ENCODE assay signal across 20 cellular contexts in genomic region chr18:46239998-46240397, GRCh38.
A peak's percentile ranks its signal among the peaks of the same experiment; 100 is the strongest.
DNase-seq lines count a peak whose midpoint lies in the region; ATAC-seq and TF ChIP-seq lines count a peak whose summit lies in the region.
"Had no signal": no experiment of that assay in that cellular context is flagged by ENCODE, and none has a peak within 500 bp of the region (broad histone marks: within the 10 kb centered on the region; RNA-seq: fewer than 3 reads in every experiment).

No MANE protein-coding gene starts in this region.

- CTCF ChIA-PET in WTC11 (lab: Charles Lee): interaction anchor here (1.2 to 1.8 kb wide), 2 partner anchors 67 to 73 kb away, joined by 3 to 15 read pairs; a partner anchor contains a TSS

- WGBS in thyroid gland, 2 donors: 83 to 85% methylated on average over 4 of the region's 4 CpGs

- 0 out of 2 replicates have a peak, but pooled peaks cover 3% of the 10 kb centered on the region for H3K36me3 Mint-ChIP-seq in WTC11
- peaks cover 2% of the 10 kb centered on the region for H3K36me3 Mint-ChIP-seq in memory B cell
- peaks cover 2% of the 10 kb centered on the region for H3K36me3 Mint-ChIP-seq in osteocyte (ENCODE audit: unreplicated experiment)

- H3K27ac Mint-ChIP-seq in WTC11: no peak overlapping the region
- peak overlapping the region; percentile 68 for H3K27ac Mint-ChIP-seq in memory B cell
- H3K27ac Mint-ChIP-seq in osteocyte (ENCODE audit: unreplicated experiment): peak overlapping the region; percentile 68

- peak; percentile 10 for DNase-seq in NCI-H748 (lab: John Stamatoyannopoulos, UW; ENCODE audit: unreplicated experiment)
- DNase-seq in NCI-H748 treated with DMSO at 0.1 percent for 48 hours (lab: John Stamatoyannopoulos, UW): no peak
- DNase-seq in WTC11 (ENCODE audit: low spot score): no peak
- DNase-seq in memory B cell (ENCODE audit: low spot score in 2 of 2): no peak
- no peak for DNase-seq in osteocyte (ENCODE audit: extremely low spot score, unreplicated experiment)
- DNase-seq in AML-193 (lab: John Stamatoyannopoulos, UW): no peak
- no peak for DNase-seq in thyroid gland
- DNase-seq in SIG-M5 treated with dmso at 0.1 percent for 504 hours (lab: John Stamatoyannopoulos, UW; ENCODE audit: unreplicated experiment): no peak
- DNase-seq: GF-D8; MM.1S; NCI-H1092 treated with DMSO at 0.1 percent for 48 hours; NCI-H146; NCI-H2081; NCI-H446 treated with DMSO at 0.1 percent for 48 hours; NCI-H69; NK-92 treated with Interleukin-12 subunit alpha and Interleukin-12 subunit beta, amount 100 ng/mL, for 24 hours had no signal

- intact Hi-C loops in thyroid gland (cut with DNase I): no loop called here

- peaks cover 0 to 3% of the 10 kb centered on the region in 2 donors for H3K4me1 ChIP-seq in thyroid gland

- POLR2A ChIA-PET in WTC11 (lab: Charles Lee): no interaction called here

- H3K36me3 ChIP-seq in thyroid gland: no peaks in the 10 kb centered on the region
- H3K36me3 ChIP-seq: HAP-1 had no signal

- TF ChIP-seq CTCF in WTC11 (IDR thresholded peaks at IDR 0.05) (no peak), osteocyte (IDR thresholded peaks at IDR 0.05) (no peak), thyroid gland (IDR thresholded peaks at IDR 0.05) (no peak)

- H3K9me3 ChIP-seq in thyroid gland: no peaks in the 10 kb centered on the region
- H3K9me3 ChIP-seq: HAP-1 had no signal

- no peaks in the 10 kb centered on the region for H3K27me3 ChIP-seq in thyroid gland

- H3K4me1 Mint-ChIP-seq in WTC11 (peaks cover 40% of the 10 kb centered on the region), memory B cell (peaks cover 9% of the 10 kb centered on the region), osteocyte (ENCODE audit: unreplicated experiment) (peaks cover 18% of the 10 kb centered on the region)

- no peak overlapping the region for H3K4me3 ChIP-seq in thyroid gland (replicated peaks in 1 of 3)
- H3K4me3 ChIP-seq: HAP-1 had no signal

- no peaks in the 10 kb centered on the region for H3K9me3 Mint-ChIP-seq in WTC11
- H3K9me3 Mint-ChIP-seq in memory B cell: no peaks in the 10 kb centered on the region
- H3K9me3 Mint-ChIP-seq in osteocyte (ENCODE audit: unreplicated experiment): no peaks in the 10 kb centered on the region
- H3K9me3 Mint-ChIP-seq: CD14-positive monocyte had no signal

- H3K27ac ChIP-seq in thyroid gland: no peak overlapping the region
- H3K27ac ChIP-seq: 22Rv1 had no signal

- H3K27me3 Mint-ChIP-seq in WTC11 (ENCODE audit: low read depth): no peaks in the 10 kb centered on the region
- H3K27me3 Mint-ChIP-seq in memory B cell: no peaks in the 10 kb centered on the region
- no peaks in the 10 kb centered on the region for H3K27me3 Mint-ChIP-seq in osteocyte (ENCODE audit: unreplicated experiment)

- ATAC-seq in WTC11 (peak; percentile 67), memory B cell (ENCODE audit: low read depth) (no peak)
- ATAC-seq: Right ventricle myocardium inferior had no signal

- TF ChIP-seq POLR2A in thyroid gland (IDR thresholded peaks at IDR 0.05): no peak

- H3K4me3 Mint-ChIP-seq in WTC11 (no peak overlapping the region), memory B cell (no peak overlapping the region), osteocyte (ENCODE audit: unreplicated experiment) (no peak overlapping the region)
- H3K4me3 Mint-ChIP-seq: CD14-positive monocyte had no signal

TF ChIP-seq in WTC11, 78 proteins besides CTCF, POLR2A, EP300 and RAD21:
- TF ChIP-seq TEAD1 (CRISPR knock-in tag; IDR thresholded peaks at IDR 0.05) (no peak), MXD4 (CRISPR knock-in tag; IDR thresholded peaks at IDR 0.05; ENCODE audit: borderline replicate concordance) (no peak), ZNF396 (CRISPR knock-in tag; IDR thresholded peaks at IDR 0.05; ENCODE audit: borderline replicate concordance) (no peak), ZNF423 (CRISPR knock-in tag; IDR thresholded peaks at IDR 0.05) (no peak), MAX (CRISPR knock-in tag; IDR thresholded peaks at IDR 0.05) (no peak)
